Comparison of ENCODE assay signal across 3 cellular contexts in genomic region chr3:130243808-130244207, GRCh38.
"Had no signal": no experiment of that assay in that cellular context is flagged by ENCODE, and none has a peak within 500 bp of the region (broad histone marks: within the 10 kb centered on the region; RNA-seq: fewer than 3 reads in every experiment).

No MANE protein-coding gene starts in this region.

- DNase-seq: GDM1, GF-D8 had no signal

- ATAC-seq: GM12878 had no signal

- H3K4me3 ChIP-seq: GM12878 had no signal
